ENCODE assay signal across 8 cellular contexts in the genomic region with DNA sequence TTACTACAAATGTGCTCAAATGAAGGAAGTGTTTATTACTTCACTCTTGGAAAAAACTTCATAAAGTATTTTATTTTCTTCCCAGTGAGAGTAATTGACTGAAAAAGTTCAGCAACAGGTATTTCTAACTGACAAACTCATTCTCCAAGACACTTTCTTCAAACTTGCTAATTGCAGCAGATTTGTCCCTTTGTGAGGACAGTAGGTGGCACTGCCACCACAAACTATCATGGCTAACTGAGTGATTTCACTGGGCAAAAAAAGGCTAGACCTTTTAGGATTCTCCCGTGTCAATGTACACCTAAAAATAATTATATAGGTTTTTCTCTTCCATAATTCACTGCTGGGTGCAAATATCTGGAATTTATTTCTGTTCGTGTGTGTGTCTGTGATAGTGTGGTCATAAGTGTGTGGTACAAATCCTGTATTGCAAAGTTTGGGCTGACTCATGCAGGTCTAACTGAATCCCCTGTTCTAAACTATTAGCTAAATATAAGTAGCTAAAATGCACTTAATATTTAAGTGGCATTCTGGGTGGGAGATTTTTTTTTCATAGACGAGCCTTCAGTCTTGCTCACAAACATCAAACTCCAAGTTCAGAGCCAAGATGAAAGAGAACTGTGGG. TPM values are rescaled to one million over a fixed set of nuclear protein-coding genes. Genes with fewer than 3 reads are reported as not detected.
DNase-seq lines count a peak whose midpoint lies in the region; ATAC-seq, FAIRE-seq and TF ChIP-seq lines count a peak whose summit lies in the region.

No MANE protein-coding gene starts in this region.

- no peaks in the 10 kb centered on the region for H3F3A ChIP-seq in SU-DHL-6 (ENCODE audit: insufficient read depth)

- no peak overlapping the region for H3K27ac ChIP-seq in CD4-positive, CD25-positive, alpha-beta regulatory T cell (ENCODE audit: insufficient read depth, low read length, poor library complexity, severe bottlenecking)
- no peak overlapping the region for H3K27ac ChIP-seq in SU-DHL-6 (ENCODE audit: low read depth, low read length)

- peaks cover 20% of the 10 kb centered on the region for H3K27me3 ChIP-seq in CD4-positive, CD25-positive, alpha-beta regulatory T cell (ENCODE audit: control insufficient read depth, insufficient read depth, low read length)
- no peaks in the 10 kb centered on the region for H3K27me3 ChIP-seq in SU-DHL-6 (ENCODE audit: low read length)

- FAIRE-seq in H54 (lab: Jason Lieb, UNC), result peak; percentile 83

- H3K9me3 Mint-ChIP-seq in CD4-positive, CD25-positive, alpha-beta regulatory T cell, result peaks cover 0 to 4% (median 0%) of the 10 kb centered on the region in 7 donors
- H3K9me3 Mint-ChIP-seq in nephron, result no peaks in the 10 kb centered on the region

- H3K79me2 ChIP-seq in SU-DHL-6 (ENCODE audit: insufficient read depth, low read length), result no peaks in the 10 kb centered on the region

- peaks cover 5 to 12% (median 9%) of the 10 kb centered on the region in 4 donors for H3K4me1 Mint-ChIP-seq in CD4-positive, CD25-positive, alpha-beta regulatory T cell
- H3K4me1 Mint-ChIP-seq in nephron, result peaks cover 71% of the 10 kb centered on the region

- H3K27ac Mint-ChIP-seq in CD4-positive, CD25-positive, alpha-beta regulatory T cell, result peak overlapping the region in 1 of 3 donors; percentile 66
- H3K27ac Mint-ChIP-seq in nephron, result no peak overlapping the region

- no peaks in the 10 kb centered on the region for H3K36me3 Mint-ChIP-seq in CD4-positive, CD25-positive, alpha-beta regulatory T cell
- no peaks in the 10 kb centered on the region for H3K36me3 Mint-ChIP-seq in nephron (ENCODE audit: low read depth)

- no peaks in the 10 kb centered on the region for H3K9me3 ChIP-seq in CD4-positive, CD25-positive, alpha-beta regulatory T cell (ENCODE audit: control insufficient read depth in 2 of 2, low read length in 2 of 2)
- H3K9me3 ChIP-seq in SU-DHL-6 (ENCODE audit: insufficient read depth, low read length), result no peaks in the 10 kb centered on the region

- H3K36me3 ChIP-seq in CD4-positive, CD25-positive, alpha-beta regulatory T cell (ENCODE audit: control insufficient read depth, insufficient read depth, low read length), result no peaks in the 10 kb centered on the region
- H3K36me3 ChIP-seq in SU-DHL-6 (ENCODE audit: low read length), result no peaks in the 10 kb centered on the region

- H3K27me3 Mint-ChIP-seq in CD4-positive, CD25-positive, alpha-beta regulatory T cell, result peaks cover 51% of the 10 kb centered on the region
- H3K27me3 Mint-ChIP-seq in nephron (ENCODE audit: low read depth), result peaks cover 58% of the 10 kb centered on the region

- no peaks in the 10 kb centered on the region for H3K9me2 ChIP-seq in SU-DHL-6 (replicated peaks; ENCODE audit: insufficient read depth, low read length)

- H3K4me1 ChIP-seq in CD4-positive, CD25-positive, alpha-beta regulatory T cell (ENCODE audit: control insufficient read depth, insufficient read depth, low read length, poor library complexity, severe bottlenecking), result peaks cover 21% of the 10 kb centered on the region

- H3K4me3 Mint-ChIP-seq in CD4-positive, CD25-positive, alpha-beta regulatory T cell, result no peak overlapping the region
- H3K4me3 Mint-ChIP-seq in nephron, result peak overlapping the region; percentile 0 to 75 (median 9)

- H3K4me3 ChIP-seq in CD4-positive, CD25-positive, alpha-beta regulatory T cell (ENCODE audit: low read depth, low read length), result no peak overlapping the region
- no peak overlapping the region for H3K4me3 ChIP-seq in SU-DHL-6 (ENCODE audit: insufficient read depth, low read length, poor library complexity, severe bottlenecking)

- no peak for TF ChIP-seq POLR2A in H54 (IDR thresholded peaks at IDR 0.05; ENCODE audit: low read depth, low read length)

- peak; percentile 15 to 69 (median 58) for DNase-seq in CD4-positive, CD25-positive, alpha-beta regulatory T cell
- DNase-seq in H54 (ENCODE audit: insufficient read length, low spot score) (no peak), foreskin melanocyte (no peak), NCI-H128 (lab: John Stamatoyannopoulos, UW; ENCODE audit: unreplicated experiment) (no peak)
- DNase-seq in effector CD8-positive, alpha-beta T cell (lab: John Stamatoyannopoulos, UW), result peak; percentile 9

- no peak overlapping the region for H2AFZ ChIP-seq in SU-DHL-6 (ENCODE audit: low read depth, low read length, severe bottlenecking)

- H3K4me2 ChIP-seq in SU-DHL-6 (ENCODE audit: low read depth, low read length, poor library complexity, severe bottlenecking), result no peak overlapping the region

- peak; percentile 32 for TF ChIP-seq CTCF in SU-DHL-6 (IDR thresholded peaks at IDR 0.05; ENCODE audit: insufficient read depth, low read length, poor library complexity, severe bottlenecking)
- TF ChIP-seq CTCF in nephron (IDR thresholded peaks at IDR 0.05; ENCODE audit: unreplicated experiment in 3 of 3), result peak; percentile 52 to 76 (median 57)

- peak in 1 of 2 donors; percentile 62 for ATAC-seq in CD4-positive, CD25-positive, alpha-beta regulatory T cell (ENCODE audit: low read depth in 2 of 2)
- ATAC-seq in GM21447 (IDR thresholded peaks at IDR 0.05; ENCODE audit: unreplicated experiment), result no peak

- no peak overlapping the region for H3K9ac ChIP-seq in SU-DHL-6 (ENCODE audit: low read length)

- no peaks in the 10 kb centered on the region for H4K20me1 ChIP-seq in SU-DHL-6 (ENCODE audit: low read depth, low read length)

RNA-seq across cellular contexts. Expression of a gene that starts 3.9 kb away (rescaled TPM):
- total RNA-seq in CD4-positive, CD25-positive, alpha-beta regulatory T cell, result 8.3 TPM
- polyA plus RNA-seq in CD4-positive, CD25-positive, alpha-beta regulatory T cell, result 1 to 10 TPM; 1.8 to 7.5 (median 6.2) TPM

Comparison
In these comparisons a context has a peak if more than half of its experiments do, and no peak if none do; other contexts are left out.
1. DNase-seq: peak in CD4-positive, CD25-positive, alpha-beta regulatory T cell (3 of 3) and effector CD8-positive, alpha-beta T cell (single experiment); none in H54 (single experiment), foreskin melanocyte (single experiment) and NCI-H128 (single experiment).
2. H3K4me3 Mint-ChIP-seq: peak in nephron (3 of 3); none in CD4-positive, CD25-positive, alpha-beta regulatory T cell (0 of 4).